Comparison of ENCODE assay signal across 26 cellular contexts in genomic region chr10:396535-397220, GRCh38.
DNase-seq lines count a peak whose midpoint lies in the region; ATAC-seq and TF ChIP-seq lines count a peak whose summit lies in the region.
"Had no signal": no experiment of that assay in that cellular context is flagged by ENCODE, and none has a peak within 500 bp of the region (broad histone marks: within the 10 kb centered on the region; RNA-seq: fewer than 3 reads in every experiment).

No MANE protein-coding gene starts in this region.

- H3K27ac ChIP-seq in heart left ventricle (peak overlapping the region in 4 of 12 donors; percentile 42 to 72 (median 46)), trophoblast cell (ENCODE audit: low read depth, low read length) (peak overlapping the region; percentile 91), smooth muscle cell (ENCODE audit: low read depth) (no peak overlapping the region)
- H3K27ac ChIP-seq: 22Rv1, epithelial cell of prostate, neutrophil, Peyer's patch, prostate gland, SJSA1, testis had no signal

- H3K27me3 ChIP-seq in heart left ventricle (no peaks in the 10 kb centered on the region), trophoblast cell (ENCODE audit: insufficient read depth, low read length) (no peaks in the 10 kb centered on the region), smooth muscle cell (ENCODE audit: low read depth) (no peaks in the 10 kb centered on the region)
- H3K27me3 ChIP-seq: neutrophil, Peyer's patch, SJSA1, spleen, testis had no signal

- no peak overlapping the region for H3K18ac ChIP-seq in trophoblast cell (ENCODE audit: low read length)

- TF ChIP-seq CTCF in heart left ventricle (IDR thresholded peaks at IDR 0.05): no peak
- no peak for TF ChIP-seq CTCF in smooth muscle cell (IDR thresholded peaks at IDR 0.05; ENCODE audit: borderline replicate concordance, insufficient read depth, poor library complexity, severe bottlenecking)

- no peak overlapping the region for H4K12ac ChIP-seq in trophoblast cell (ENCODE audit: low read depth, low read length)

- H2AK5ac ChIP-seq in trophoblast cell (ENCODE audit: low read length): no peak overlapping the region

- peak overlapping the region; percentile 13 for H2BK120ac ChIP-seq in trophoblast cell (ENCODE audit: insufficient read depth, low read length, poor library complexity)

- DNase-seq in Right ventricle myocardium inferior (ENCODE audit: missing footprints): no peak
- DNase-seq in cardiac septum (ENCODE audit: low spot score): no peak
- no peak for DNase-seq in heart left ventricle
- no peak for DNase-seq in trophoblast cell
- no peak for DNase-seq in activated CD8-positive, alpha-beta memory T cell treated with anti-CD3 and anti-CD28 coated beads, Interleukin-2, amount 50 U/mL, for 4 hours
- no peak for DNase-seq in smooth muscle cell (lab: John Stamatoyannopoulos, UW; ENCODE audit: unreplicated experiment)
- DNase-seq: activated CD8-positive, alpha-beta T cell treated with anti-CD3 and anti-CD28 coated beads for 36 hours; activated effector memory CD4-positive, alpha-beta T cell treated with anti-CD3 and anti-CD28 coated beads, Interleukin-2, amount 50 U/mL, for 16 hours; activated naive CD8-positive, alpha-beta T cell treated with anti-CD3 and anti-CD28 coated beads, Interleukin-2, amount 10 ng/mL, durations not matched to agents 7 days and 5 days; activated T-cell treated with anti-CD3 and anti-CD28 coated beads for 4 hours; CD4-positive, alpha-beta T cell; islet precursor cell; NCI-H146; Peyer's patch; spleen; stimulated activated CD4-positive, alpha-beta T cell treated with anti-CD3 and anti-CD28 coated beads, Interleukin-4, amount 100 ng/mL, for 24 hours; stimulated activated naive B cell treated with anti-CD40 and anti-IgM and Interleukin-4, amounts not matched to agents 10 μg/mL and 1 μg/mL and 100 μg/mL, for 72 hours; T-cell; testis had no signal

- intact Hi-C loops in Right ventricle myocardium inferior (cut with DNase I): loop anchor here (10.0 kb wide), 1 partner anchor 398 kb away; no protein-coding TSS in a partner anchor
- intact Hi-C loops in cardiac septum (cut with DNase I): no loop called here
- intact Hi-C loops in heart left ventricle (cut with DNase I): no loop called here

- H3K79me1 ChIP-seq in trophoblast cell (ENCODE audit: low read length): peaks cover 26% of the 10 kb centered on the region

- H3K14ac ChIP-seq in trophoblast cell (ENCODE audit: low read length): peak overlapping the region; percentile 9

- no peak overlapping the region for H3K9ac ChIP-seq in trophoblast cell (ENCODE audit: low read length)
- H3K9ac ChIP-seq in smooth muscle cell (ENCODE audit: low read depth): no peak overlapping the region

- peak overlapping the region; percentile 88 for H4K91ac ChIP-seq in trophoblast cell (ENCODE audit: low read depth, low read length)

- H3K4me2 ChIP-seq in trophoblast cell (ENCODE audit: low read length) (no peak overlapping the region), smooth muscle cell (no peak overlapping the region)

- H3K23ac ChIP-seq in trophoblast cell (ENCODE audit: low read length): no peak overlapping the region

- H4K8ac ChIP-seq in trophoblast cell (ENCODE audit: low read depth, low read length): no peak overlapping the region

- ATAC-seq in Right ventricle myocardium inferior (peak; percentile 42), heart left ventricle (peak; percentile 22 to 40 (median 32)), HG02678 (IDR thresholded peaks at IDR 0.05; ENCODE audit: unreplicated experiment) (no peak), GM21515 (IDR thresholded peaks at IDR 0.05; ENCODE audit: unreplicated experiment) (no peak)
- ATAC-seq: activated CD8-positive, alpha-beta T cell treated with anti-CD3 and anti-CD28 coated beads for 36 hours; T-cell had no signal

- H3K79me2 ChIP-seq in trophoblast cell (ENCODE audit: control insufficient read depth, insufficient read depth, low read length, poor library complexity) (peaks cover 2% of the 10 kb centered on the region), smooth muscle cell (ENCODE audit: low read depth) (no peaks in the 10 kb centered on the region)

- H3K9me3 ChIP-seq in heart left ventricle (no peaks in the 10 kb centered on the region), trophoblast cell (ENCODE audit: insufficient read depth, low read depth, low read length) (no peaks in the 10 kb centered on the region), smooth muscle cell (replicated peaks; ENCODE audit: low read depth) (no peaks in the 10 kb centered on the region)
- H3K9me3 ChIP-seq: neutrophil, Peyer's patch, prostate gland, SJSA1, spleen, testis had no signal

- peak overlapping the region; percentile 46 for H2BK12ac ChIP-seq in trophoblast cell (ENCODE audit: low read length)

- peaks cover 0 to 27% (median 11%) of the 10 kb centered on the region in 12 donors for H3K4me1 ChIP-seq in heart left ventricle
- H3K4me1 ChIP-seq in trophoblast cell (ENCODE audit: control insufficient read depth in 1 of 2, insufficient read depth in 2 of 2, low read length in 2 of 2): peaks cover 20 to 26% of the 10 kb centered on the region in 2 experiments
- H3K4me1 ChIP-seq in smooth muscle cell (ENCODE audit: low read depth): peaks cover 3% of the 10 kb centered on the region
- H3K4me1 ChIP-seq: Peyer's patch, prostate gland, SJSA1, testis had no signal

- WGBS in heart left ventricle, 4 donors: 31 to 40% (median 32%) methylated on average over 5 to 8 of the region's 8 CpGs
- no CpG with 5 or more reads among the region's 8 CpGs for WGBS in trophoblast cell (ENCODE audit: extremely low coverage, insufficient coverage, insufficient read length)
- WGBS in smooth muscle cell (ENCODE audit: low lambda C conversion rate): 90% methylated on average over 7 of the region's 8 CpGs

- H3K4ac ChIP-seq in trophoblast cell (ENCODE audit: low read depth, low read length): no peak overlapping the region

- peak overlapping the region; percentile 15 for H2BK5ac ChIP-seq in trophoblast cell (ENCODE audit: low read depth, low read length, poor library complexity)

- H3K4me3 ChIP-seq in heart left ventricle: no peak overlapping the region
- H3K4me3 ChIP-seq in trophoblast cell (ENCODE audit: low read depth, low read length): no peak overlapping the region
- no peak overlapping the region for H3K4me3 ChIP-seq in smooth muscle cell
- H3K4me3 ChIP-seq: Peyer's patch, prostate gland, SJSA1, spleen, testis had no signal

- H3F3A ChIP-seq in smooth muscle cell (ENCODE audit: low read depth): no peaks in the 10 kb centered on the region

- H2AFZ ChIP-seq in trophoblast cell (ENCODE audit: insufficient read depth, low read length, poor library complexity) (no peak overlapping the region), smooth muscle cell (ENCODE audit: low read depth) (no peak overlapping the region)

- H4K20me1 ChIP-seq in smooth muscle cell (ENCODE audit: low read depth): peaks cover 5% of the 10 kb centered on the region

- H3K36me3 ChIP-seq in heart left ventricle: peaks cover 0 to 18% (median 0%) of the 10 kb centered on the region in 9 donors
- peaks cover 0 to 2% of the 10 kb centered on the region in 2 experiments for H3K36me3 ChIP-seq in trophoblast cell (ENCODE audit: control insufficient read depth in 1 of 2, insufficient read depth in 2 of 2, low read length in 2 of 2)
- H3K36me3 ChIP-seq in smooth muscle cell (ENCODE audit: low read depth): no peaks in the 10 kb centered on the region
- H3K36me3 ChIP-seq: neutrophil, prostate gland, spleen had no signal

- no peak for TF ChIP-seq POLR2A in heart left ventricle (IDR thresholded peaks at IDR 0.05)

Comparison
In these comparisons a context has a peak if more than half of its experiments do, and no peak if none do; other contexts are left out.
1. ATAC-seq: peak in Right ventricle myocardium inferior (single experiment) and heart left ventricle (4 of 4); none in HG02678 (single experiment) and GM21515 (single experiment).